Comparison of ENCODE assay signal across 1 cellular context in the genomic region with DNA sequence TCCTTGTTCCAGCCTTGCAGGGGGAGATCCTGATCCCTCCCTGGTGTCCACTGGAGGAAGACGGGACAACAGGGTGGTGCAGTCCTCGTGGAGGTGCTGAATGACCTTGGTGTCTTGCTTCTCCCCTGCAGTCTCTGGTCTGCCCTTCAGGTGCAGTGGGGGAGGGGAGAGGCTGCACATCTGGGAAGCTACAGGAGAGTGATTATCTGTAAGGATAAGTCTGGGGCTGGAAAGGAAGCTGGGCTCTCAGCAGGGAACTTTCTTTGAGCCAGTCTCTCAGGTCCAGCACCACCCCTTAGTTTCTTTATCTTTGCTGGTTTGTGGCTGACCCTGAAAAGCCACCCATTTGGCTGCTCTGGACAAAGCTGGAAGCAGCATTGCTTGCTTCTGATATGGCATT.
TF ChIP-seq lines count a peak whose summit lies in the region.

No MANE protein-coding gene starts in this region.

TF ChIP-seq in GM23338, 12 proteins besides CTCF, POLR2A, EP300 and RAD21 (continued from another document):
- no peak for TF ChIP-seq EZH2 (IDR thresholded peaks at IDR 0.05; ENCODE audit: low read depth, unreplicated experiment)
